In the genomic region with DNA sequence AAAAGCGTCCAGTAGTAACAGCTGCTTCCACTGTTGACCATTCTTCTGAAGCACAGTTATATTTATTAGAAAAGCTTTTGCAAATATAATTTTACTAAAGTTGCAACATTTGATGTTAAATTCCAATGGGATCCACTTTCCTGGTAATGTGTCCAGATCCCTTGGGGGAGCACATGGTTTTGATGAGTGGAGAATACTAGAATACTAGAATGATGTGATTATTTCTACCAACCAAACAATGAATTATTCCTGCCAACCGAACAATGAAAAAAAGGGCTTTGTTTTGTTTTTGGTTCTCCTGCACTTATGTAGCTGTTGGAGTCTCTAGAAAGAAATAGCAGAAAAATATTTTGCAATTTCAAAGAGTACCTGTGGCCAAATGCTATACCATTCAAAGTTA, we compare ENCODE assay signal across 22 cellular contexts.
"Had no signal": no experiment of that assay in that cellular context is flagged by ENCODE, and none has a peak within 500 bp of the region (broad histone marks: within the 10 kb centered on the region; RNA-seq: fewer than 3 reads in every experiment).

No MANE protein-coding gene starts in this region.

- H3K4me3 ChIP-seq: ascending aorta, heart left ventricle, lung, mucosa of descending colon, neural progenitor cell, ovary, spleen had no signal

- H3K27me3 ChIP-seq: ascending aorta, heart left ventricle, neural progenitor cell, ovary, spleen had no signal

- H3K36me3 ChIP-seq: ascending aorta, heart left ventricle, neural progenitor cell, ovary, spleen had no signal

- ATAC-seq: activated CD8-positive, alpha-beta T cell treated with anti-CD3 and anti-CD28 coated beads, Interleukin-2, amount 10 ng/mL, durations not matched to agents 7 days and 5 days; activated T-cell treated with anti-CD3 and anti-CD28 coated beads, Interleukin-2, amount 50 U/mL, for 4 hours; heart left ventricle; mucosa of descending colon; SK-N-SH treated with all-trans-retinoic acid at 6 μM for 48 hours; stimulated activated naive B cell treated with anti-CD40 and anti-IgM and Interleukin-4, amounts not matched to agents 10 μg/mL and 1 μg/mL and 100 μg/mL, for 72 hours had no signal

- H3K9me3 ChIP-seq: ascending aorta, heart left ventricle, mucosa of descending colon, ovary, spleen had no signal

- H3K27ac ChIP-seq: heart left ventricle, neural progenitor cell had no signal

- H3K4me1 ChIP-seq: spleen had no signal

- DNase-seq: activated B cell treated with CpG ODN at 0.5 μM for 24 hours; activated CD4-positive, alpha-beta T cell treated with anti-CD3 and anti-CD28 coated beads for 4 hours; activated CD8-positive, alpha-beta T cell treated with anti-CD3 and anti-CD28 coated beads, Interleukin-2, amount 10 ng/mL, durations not matched to agents 7 days and 5 days; activated naive CD4-positive, alpha-beta T cell treated with anti-CD3 and anti-CD28 coated beads for 36 hours; activated T-cell treated with anti-CD3 and anti-CD28 coated beads, Interleukin-2, amount 50 U/mL, for 4 hours; cerebellar nuclear complex; effector CD8-positive, alpha-beta T cell; foreskin melanocyte; heart left ventricle; kidney; mucosa of descending colon; naive B cell; ovary; SIG-M5; spleen; stimulated activated naive B cell treated with anti-CD40 and anti-IgM and Interleukin-4, amounts not matched to agents 10 μg/mL and 1 μg/mL and 100 μg/mL, for 72 hours; T-helper 1 cell; T-helper 9 cell had no signal
